ENCODE assay signal across 14 cellular contexts in genomic region chr1:229478852-229479251, GRCh38. TPM values are rescaled to one million over a fixed set of nuclear protein-coding genes. Genes with fewer than 3 reads are reported as not detected.
A peak's percentile ranks its signal among the peaks of the same experiment; 100 is the strongest.
DNase-seq lines count a peak whose midpoint lies in the region; ATAC-seq and TF ChIP-seq lines count a peak whose summit lies in the region.
"Had no signal": no experiment of that assay in that cellular context is flagged by ENCODE, and none has a peak within 500 bp of the region (broad histone marks: within the 10 kb centered on the region; RNA-seq: fewer than 3 reads in every experiment).

No MANE protein-coding gene starts in this region.

- CTCF ChIA-PET in activated B cell treated with CpG ODN at 0.5 μM for 24 hours (lab: Charles Lee) = interaction anchor here (1.0 kb wide), 1 partner anchor 80 kb away, joined by 4 read pairs; the partner anchor contains the start of gene ABCB10
- CTCF ChIA-PET in SK-N-SH (lab: Yijun Ruan, JAX) = interaction anchor here (1.1 to 8.7 kb wide), 2 partner anchors 20 to 222 kb away, joined by 3 to 143 read pairs; no protein-coding TSS in a partner anchor

- H3K4me1 Mint-ChIP-seq in activated B cell treated with CpG ODN at 0.5 μM for 24 hours = peaks cover 46% of the 10 kb centered on the region

- no peak overlapping the region for H3K4me2 ChIP-seq in SK-N-SH

- H3K9me2 ChIP-seq in SK-N-SH = no peaks in the 10 kb centered on the region

- H3K9me3 Mint-ChIP-seq in activated B cell treated with CpG ODN at 0.5 μM for 24 hours = no peaks in the 10 kb centered on the region

- no peak overlapping the region for H3K4me3 ChIP-seq in uterus
- no peak overlapping the region for H3K4me3 ChIP-seq in SK-N-SH (ENCODE audit: low read depth in 2 of 2, low read length in 1 of 2)
- H3K4me3 ChIP-seq: testis had no signal

- H2AFZ ChIP-seq in SK-N-SH (ENCODE audit: low read depth) = no peak overlapping the region

- H3K27ac ChIP-seq in uterus = no peak overlapping the region
- H3K27ac ChIP-seq in SK-N-SH (ENCODE audit: low read depth in 2 of 2, low read length in 1 of 2) = no peak overlapping the region
- H3K27ac ChIP-seq: testis had no signal

- peak overlapping the region; percentile 89 for H3K27ac Mint-ChIP-seq in activated B cell treated with CpG ODN at 0.5 μM for 24 hours

- no peaks in the 10 kb centered on the region for H3K79me2 ChIP-seq in SK-N-SH (ENCODE audit: insufficient read depth)

- WGBS in SK-N-SH (ENCODE audit: low lambda C conversion rate) = 100% methylated on average over 1 of the region's 1 CpG

- no peak for TF ChIP-seq EP300 in SK-N-SH (IDR thresholded peaks at IDR 0.05; ENCODE audit: borderline replicate concordance in 1 of 2, low read depth in 1 of 2, low read length in 1 of 2)

- POLR2A ChIA-PET in activated B cell treated with CpG ODN at 0.5 μM for 24 hours (lab: Charles Lee) = interaction anchor here (0.7 to 4.7 kb wide), 8 partner anchors 11 to 645 kb away, joined by 3 to 47 read pairs (median 10); partner anchors contain the start of genes CCSAP, NUP133 and RAB4A
- POLR2A ChIA-PET in SK-N-SH (lab: Yijun Ruan, JAX) = no interaction called here

- no peak for TF ChIP-seq RAD21 in SK-N-SH (IDR thresholded peaks at IDR 0.05; ENCODE audit: low read length)

- H3K4me3 Mint-ChIP-seq in activated B cell treated with CpG ODN at 0.5 μM for 24 hours = peak overlapping the region; percentile 29

- H3K9ac ChIP-seq in SK-N-SH = no peak overlapping the region

- no peaks in the 10 kb centered on the region for H3K36me3 ChIP-seq in uterus
- H3K36me3 ChIP-seq in SK-N-SH (replicated peaks in 1 of 2; ENCODE audit: control insufficient read depth in 1 of 2, insufficient read depth in 2 of 2, low read length in 1 of 2) = peaks cover 40 to 65% of the 10 kb centered on the region in 2 experiments

- H3K36me3 Mint-ChIP-seq in activated B cell treated with CpG ODN at 0.5 μM for 24 hours (ENCODE audit: low read depth) = peaks cover 48% of the 10 kb centered on the region

- ATAC-seq in GM18502 (IDR thresholded peaks at IDR 0.05; ENCODE audit: poor library complexity, unreplicated experiment) = peak; percentile 78
- ATAC-seq in GM21367 (IDR thresholded peaks at IDR 0.05; ENCODE audit: unreplicated experiment) = peak; percentile 61
- ATAC-seq in HG03103 (IDR thresholded peaks at IDR 0.05; ENCODE audit: low read depth, unreplicated experiment) = peak; percentile 77
- ATAC-seq in activated B cell treated with CpG ODN at 0.5 μM for 24 hours (ENCODE audit: low read depth) = peak; percentile 61

- no peak for TF ChIP-seq POLR2A in uterus (IDR thresholded peaks at IDR 0.05)

- no peaks in the 10 kb centered on the region for H3F3A ChIP-seq in SK-N-SH (replicated peaks; ENCODE audit: insufficient read depth)

- intact Hi-C loops in activated B cell treated with CpG ODN at 0.5 μM for 24 hours (cut with micrococcal nuclease) (loop anchor here (1.0 to 5.0 kb wide), 2 partner anchors 137 to 643 kb away; no protein-coding TSS in a partner anchor), uterus (cut with DNase I; ENCODE audit: low total_unique reads) (no loop called here), posterior cingulate gyrus (cut with DNase I) (no loop called here)

- H3K4me1 ChIP-seq in uterus = no peaks in the 10 kb centered on the region
- H3K4me1 ChIP-seq in SK-N-SH (ENCODE audit: control insufficient read depth in 1 of 2, insufficient read depth in 2 of 2, low read depth in 1 of 2, low read length in 1 of 2) = peaks cover 0 to 7% of the 10 kb centered on the region in 2 experiments; a peak in 1 of 4 replicates
- H3K4me1 ChIP-seq: Caco-2, testis had no signal

- no peaks in the 10 kb centered on the region for H3K27me3 Mint-ChIP-seq in activated B cell treated with CpG ODN at 0.5 μM for 24 hours

- TF ChIP-seq CTCF in activated B cell treated with CpG ODN at 0.5 μM for 24 hours (IDR thresholded peaks at IDR 0.05) (no peak), uterus (IDR thresholded peaks at IDR 0.05) (no peak), SK-N-SH (IDR thresholded peaks at IDR 0.05) (no peak)

- H4K20me1 ChIP-seq in SK-N-SH (ENCODE audit: insufficient read depth) = no peaks in the 10 kb centered on the region

- DNase-seq in activated B cell treated with CpG ODN at 0.5 μM for 24 hours (peak; percentile 18), uterus (no peak), SK-N-SH (no peak), posterior cingulate gyrus (no peak)
- DNase-seq in activated CD4-positive, alpha-beta T cell treated with anti-CD3 and anti-CD28 coated beads for 48 hours = no peak
- DNase-seq: Caco-2; NCI-H1092 treated with DMSO at 0.1 percent for 48 hours; SHP77; stimulated activated CD4-positive, alpha-beta T cell treated with anti-CD3 and anti-CD28 coated beads, Interleukin-15, amount 100 ng/mL, for 24 hours; testis had no signal

- H3K27me3 ChIP-seq in uterus (no peaks in the 10 kb centered on the region), SK-N-SH (ENCODE audit: insufficient read depth) (no peaks in the 10 kb centered on the region)
- H3K27me3 ChIP-seq: testis had no signal

- H3K9me3 ChIP-seq in uterus = no peaks in the 10 kb centered on the region
- no peaks in the 10 kb centered on the region for H3K9me3 ChIP-seq in SK-N-SH
- H3K9me3 ChIP-seq: Caco-2, testis had no signal

TF ChIP-seq in SK-N-SH, 30 proteins besides CTCF, POLR2A, EP300 and RAD21:
- no peak for TF ChIP-seq FOXM1 (IDR thresholded peaks at IDR 0.05; ENCODE audit: low read depth)
- TF ChIP-seq NRF1 (IDR thresholded peaks at IDR 0.05; ENCODE audit: low read depth, low read length) = no peak
TF ChIP-seq in SK-N-SH: peak in this region for 0.

RNA-seq across cellular contexts. Expression of gene NUP133, which starts 29.3 kb away (rescaled TPM):
- total RNA-seq in activated B cell treated with CpG ODN at 0.5 μM for 24 hours (49.6 and 56.2 TPM in 2 replicates), uterus (10 to 100 TPM; 25.6 to 58.6 (median 37.1) TPM)
- polyA plus RNA-seq in SK-N-SH (2012; rRNA removed) = 10.9 and 14.8 TPM in 2 replicates
- 14.1 and 14.4 TPM in 2 replicates for polyA plus RNA-seq in SK-N-SH (2012; cell fraction: cytosol; rRNA removed)
- polyA plus RNA-seq in SK-N-SH (2012; cell fraction: nucleus; rRNA removed) = 8.5 and 17.0 TPM in 2 replicates

RNA-seq across cellular contexts. Expression of gene ACTA1, which starts 45.0 kb away (rescaled TPM):
- total RNA-seq in activated B cell treated with CpG ODN at 0.5 μM for 24 hours = 0.22 TPM in 1 of 2 replicates, not detected in the other
- 1 to 10 TPM in 1 of 4 donors, not detected in 3; 4.2 TPM for total RNA-seq in uterus
- polyA plus RNA-seq in SK-N-SH (2012; rRNA removed) = 0.21 and 0.36 TPM in 2 replicates
- 0.03 and 0.05 TPM in 2 replicates for polyA plus RNA-seq in SK-N-SH (2012; cell fraction: cytosol; rRNA removed)
- polyA plus RNA-seq in SK-N-SH (2012; cell fraction: nucleus; rRNA removed) = 2.7 TPM in 2 replicates
- total RNA-seq: H4 had no signal
